In the genomic region with DNA sequence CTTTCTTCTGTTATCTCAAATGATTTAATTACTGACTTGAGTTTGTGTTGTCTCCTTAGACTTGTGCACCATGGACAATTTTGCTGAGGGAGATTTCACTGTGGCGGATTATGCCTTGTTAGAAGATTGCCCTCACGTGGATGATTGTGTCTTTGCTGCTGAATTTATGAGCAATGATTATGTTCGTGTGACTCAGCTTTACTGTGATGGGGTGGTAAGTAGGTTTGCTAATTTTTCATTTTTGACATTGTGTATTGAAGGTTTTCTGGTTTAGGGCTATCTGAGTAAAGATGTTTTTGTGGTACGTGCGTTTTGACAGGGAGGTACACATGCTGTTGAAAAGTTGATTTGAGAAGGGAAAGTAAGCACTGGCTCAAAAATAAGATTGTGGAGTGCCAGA, we compare ENCODE assay signal across 1 cellular context.
TF ChIP-seq lines count a peak whose summit lies in the region.

No MANE protein-coding gene starts in this region.

TF ChIP-seq in K562, 482 proteins besides CTCF, POLR2A, EP300 and RAD21 (continued from another document and continues in another):
- TF ChIP-seq, protein P1, sequence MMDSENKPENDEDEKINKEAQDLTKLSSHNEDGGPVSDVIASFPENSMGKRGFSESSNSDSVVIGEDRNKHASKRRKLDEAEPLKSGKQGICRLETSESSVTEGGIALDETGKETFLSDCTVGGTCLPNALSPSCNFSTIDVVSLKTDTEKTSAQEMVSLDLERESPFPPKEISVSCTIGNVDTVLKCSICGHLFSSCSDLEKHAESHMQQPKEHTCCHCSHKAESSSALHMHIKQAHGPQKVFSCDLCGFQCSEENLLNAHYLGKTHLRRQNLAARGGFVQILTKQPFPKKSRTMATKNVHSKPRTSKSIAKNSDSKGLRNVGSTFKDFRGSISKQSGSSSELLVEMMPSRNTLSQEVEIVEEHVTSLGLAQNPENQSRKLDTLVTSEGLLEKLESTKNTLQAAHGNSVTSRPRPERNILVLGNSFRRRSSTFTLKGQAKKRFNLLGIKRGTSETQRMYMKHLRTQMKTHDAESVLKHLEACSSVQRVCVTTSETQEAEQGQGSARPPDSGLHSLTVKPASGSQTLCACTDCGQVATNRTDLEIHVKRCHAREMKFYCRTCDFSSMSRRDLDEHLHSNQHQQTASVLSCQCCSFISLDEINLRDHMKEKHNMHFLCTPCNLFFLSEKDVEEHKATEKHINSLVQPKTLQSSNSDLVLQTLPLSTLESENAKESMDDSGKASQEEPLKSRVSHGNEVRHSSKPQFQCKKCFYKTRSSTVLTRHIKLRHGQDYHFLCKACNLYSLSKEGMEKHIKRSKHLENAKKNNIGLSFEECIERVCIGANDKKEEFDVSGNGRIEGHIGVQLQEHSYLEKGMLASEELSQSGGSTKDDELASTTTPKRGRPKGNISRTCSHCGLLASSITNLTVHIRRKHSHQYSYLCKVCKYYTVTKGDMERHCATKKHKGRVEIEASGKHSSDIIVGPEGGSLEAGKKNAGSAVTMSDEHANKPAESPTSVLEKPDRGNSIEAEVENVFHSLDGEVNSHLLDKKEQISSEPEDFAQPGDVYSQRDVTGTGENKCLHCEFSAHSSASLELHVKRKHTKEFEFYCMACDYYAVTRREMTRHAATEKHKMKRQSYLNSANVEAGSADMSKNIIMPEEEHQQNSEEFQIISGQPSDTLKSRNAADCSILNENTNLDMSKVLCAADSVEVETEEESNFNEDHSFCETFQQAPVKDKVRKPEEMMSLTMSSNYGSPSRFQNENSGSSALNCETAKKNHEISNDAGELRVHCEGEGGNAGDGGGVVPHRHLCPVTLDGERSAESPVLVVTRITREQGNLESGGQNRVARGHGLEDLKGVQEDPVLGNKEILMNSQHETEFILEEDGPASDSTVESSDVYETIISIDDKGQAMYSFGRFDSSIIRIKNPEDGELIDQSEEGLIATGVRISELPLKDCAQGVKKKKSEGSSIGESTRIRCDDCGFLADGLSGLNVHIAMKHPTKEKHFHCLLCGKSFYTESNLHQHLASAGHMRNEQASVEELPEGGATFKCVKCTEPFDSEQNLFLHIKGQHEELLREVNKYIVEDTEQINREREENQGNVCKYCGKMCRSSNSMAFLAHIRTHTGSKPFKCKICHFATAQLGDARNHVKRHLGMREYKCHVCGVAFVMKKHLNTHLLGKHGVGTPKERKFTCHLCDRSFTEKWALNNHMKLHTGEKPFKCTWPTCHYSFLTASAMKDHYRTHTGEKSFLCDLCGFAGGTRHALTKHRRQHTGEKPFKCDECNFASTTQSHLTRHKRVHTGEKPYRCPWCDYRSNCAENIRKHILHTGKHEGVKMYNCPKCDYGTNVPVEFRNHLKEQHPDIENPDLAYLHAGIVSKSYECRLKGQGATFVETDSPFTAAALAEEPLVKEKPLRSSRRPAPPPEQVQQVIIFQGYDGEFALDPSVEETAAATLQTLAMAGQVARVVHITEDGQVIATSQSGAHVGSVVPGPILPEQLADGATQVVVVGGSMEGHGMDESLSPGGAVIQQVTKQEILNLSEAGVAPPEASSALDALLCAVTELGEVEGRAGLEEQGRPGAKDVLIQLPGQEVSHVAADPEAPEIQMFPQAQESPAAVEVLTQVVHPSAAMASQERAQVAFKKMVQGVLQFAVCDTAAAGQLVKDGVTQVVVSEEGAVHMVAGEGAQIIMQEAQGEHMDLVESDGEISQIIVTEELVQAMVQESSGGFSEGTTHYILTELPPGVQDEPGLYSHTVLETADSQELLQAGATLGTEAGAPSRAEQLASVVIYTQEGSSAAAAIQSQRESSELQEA (IDR thresholded peaks at IDR 0.05; ENCODE audit: low read depth) = no peak
- TF ChIP-seq KDM2B (CRISPR knock-in tag; IDR thresholded peaks at IDR 0.05) (no peak), TCF7L2 (IDR thresholded peaks at IDR 0.05; ENCODE audit: low read depth, low read length) (no peak), THRAP3 (IDR thresholded peaks at IDR 0.05; ENCODE audit: borderline replicate concordance) (0 out of 2 replicates have a peak, but pooled peaks have one; percentile 43), SP2 (IDR thresholded peaks at IDR 0.05; ENCODE audit: extremely low read depth, low read depth, low read length, poor library complexity, severe bottlenecking) (no peak), CHD4 (IDR thresholded peaks at IDR 0.05; ENCODE audit: insufficient read depth, insufficient replicate concordance, low read depth, low read length, poor library complexity, severe bottlenecking) (no peak), HNRNPH1 (optimal IDR thresholded peaks at IDR 0.05; ENCODE audit: low read depth, low read length) (no peak), SIN3A (IDR thresholded peaks at IDR 0.05; ENCODE audit: borderline replicate concordance in 2 of 2, control insufficient read depth in 1 of 2, low read depth in 2 of 2, low read length in 2 of 2) (no peak), TRIM28 (IDR thresholded peaks at IDR 0.05) (no peak), ZNF512 (tag; IDR thresholded peaks at IDR 0.05) (no peak), HNRNPLL (IDR thresholded peaks at IDR 0.05; ENCODE audit: low read depth, low read length, poor library complexity, severe bottlenecking) (no peak), ZNF75A (CRISPR knock-in tag; IDR thresholded peaks at IDR 0.05) (no peak), USF2 (CRISPR knock-in tag; IDR thresholded peaks at IDR 0.05) (no peak), MBD1 (CRISPR knock-in tag; IDR thresholded peaks at IDR 0.05) (no peak), RNF2 (IDR thresholded peaks at IDR 0.05) (no peak), RHOXF2B (CRISPR knock-in tag; conservative IDR thresholded peaks at IDR 0.05) (no peak), SMAD3 (CRISPR knock-in tag; conservative IDR thresholded peaks at IDR 0.05) (no peak), TAF15 (IDR thresholded peaks at IDR 0.05; ENCODE audit: low read depth, low read length) (no peak), ZBTB2 (IDR thresholded peaks at IDR 0.05) (0 out of 2 replicates have a peak, but pooled peaks have one; percentile 54), U2AF1 (optimal IDR thresholded peaks at IDR 0.05; ENCODE audit: low read depth, low read length) (no peak), ZC3H4 (CRISPR knock-in tag; IDR thresholded peaks at IDR 0.05; ENCODE audit: borderline replicate concordance) (no peak), ZNF785 (CRISPR knock-in tag; IDR thresholded peaks at IDR 0.05) (no peak), MIER1 (IDR thresholded peaks at IDR 0.05; ENCODE audit: low read depth) (peak; percentile 61; the same call in 1 of the 2 replicates), ZBED1 (IDR thresholded peaks at IDR 0.05) (no peak), NCOA4 (IDR thresholded peaks at IDR 0.05; ENCODE audit: partially characterized antibody) (no peak), SMARCA4 (IDR thresholded peaks at IDR 0.05) (peak; percentile 79), ATF2 (CRISPR knock-in tag; IDR thresholded peaks at IDR 0.05) (no peak), CEBPZ (IDR thresholded peaks at IDR 0.05; ENCODE audit: borderline replicate concordance, low read depth, low read length) (no peak), NFE2L1 (tag; IDR thresholded peaks at IDR 0.05; ENCODE audit: borderline replicate concordance, low read depth) (peak; percentile 26; the same call in 1 of the 2 replicates), ZNF347 (CRISPR knock-in tag; IDR thresholded peaks at IDR 0.05; ENCODE audit: low read depth) (no peak), C11orf30 (IDR thresholded peaks at IDR 0.05; ENCODE audit: low read depth) (peak; percentile 95), TOE1 (IDR thresholded peaks at IDR 0.05; ENCODE audit: borderline replicate concordance) (peak; percentile 45; the same call in 1 of the 2 replicates), TOE1 (CRISPR knock-in tag; IDR thresholded peaks at IDR 0.05; ENCODE audit: borderline replicate concordance, low read depth) (no peak), ZNF197 (CRISPR knock-in tag; IDR thresholded peaks at IDR 0.05; ENCODE audit: low read depth) (no peak)
- TF ChIP-seq, protein P2, sequence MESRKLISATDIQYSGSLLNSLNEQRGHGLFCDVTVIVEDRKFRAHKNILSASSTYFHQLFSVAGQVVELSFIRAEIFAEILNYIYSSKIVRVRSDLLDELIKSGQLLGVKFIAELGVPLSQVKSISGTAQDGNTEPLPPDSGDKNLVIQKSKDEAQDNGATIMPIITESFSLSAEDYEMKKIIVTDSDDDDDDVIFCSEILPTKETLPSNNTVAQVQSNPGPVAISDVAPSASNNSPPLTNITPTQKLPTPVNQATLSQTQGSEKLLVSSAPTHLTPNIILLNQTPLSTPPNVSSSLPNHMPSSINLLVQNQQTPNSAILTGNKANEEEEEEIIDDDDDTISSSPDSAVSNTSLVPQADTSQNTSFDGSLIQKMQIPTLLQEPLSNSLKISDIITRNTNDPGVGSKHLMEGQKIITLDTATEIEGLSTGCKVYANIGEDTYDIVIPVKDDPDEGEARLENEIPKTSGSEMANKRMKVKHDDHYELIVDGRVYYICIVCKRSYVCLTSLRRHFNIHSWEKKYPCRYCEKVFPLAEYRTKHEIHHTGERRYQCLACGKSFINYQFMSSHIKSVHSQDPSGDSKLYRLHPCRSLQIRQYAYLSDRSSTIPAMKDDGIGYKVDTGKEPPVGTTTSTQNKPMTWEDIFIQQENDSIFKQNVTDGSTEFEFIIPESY (CRISPR knock-in tag; IDR thresholded peaks at IDR 0.05) = peak; percentile 87
